9 cellular contexts compared by ENCODE assay signal in genomic region chr12:26701604-26702215, GRCh38.
DNase-seq lines count a peak whose midpoint lies in the region; ATAC-seq, FAIRE-seq and TF ChIP-seq lines count a peak whose summit lies in the region.
"Had no signal": no experiment of that assay in that cellular context is flagged by ENCODE, and none has a peak within 500 bp of the region (broad histone marks: within the 10 kb centered on the region; RNA-seq: fewer than 3 reads in every experiment).

No MANE protein-coding gene starts in this region.

- no peaks in the 10 kb centered on the region for H3K9me3 ChIP-seq in RWPE2 (ENCODE audit: severe bottlenecking)
- no peaks in the 10 kb centered on the region for H3K9me3 ChIP-seq in small intestine (ENCODE audit: control insufficient read depth, low read depth)
- H3K9me3 ChIP-seq: SJSA1 had no signal

- 92 to 97% (median 93%) methylated on average over 1 of the region's 1 CpG for WGBS in small intestine, 3 donors

- H3K4me1 ChIP-seq in RWPE2 (ENCODE audit: insufficient read depth, poor library complexity, severe bottlenecking) (peaks cover 15% of the 10 kb centered on the region), small intestine (ENCODE audit: control insufficient read depth in 2 of 2, insufficient read depth in 1 of 2, low read depth in 1 of 2, low read length in 1 of 2) (peaks cover 2 to 8% of the 10 kb centered on the region in 2 donors)

- peak; percentile 69 for TF ChIP-seq CTCF in RWPE2 (IDR thresholded peaks at IDR 0.05; ENCODE audit: poor library complexity, severe bottlenecking)
- TF ChIP-seq CTCF in fibroblast of mammary gland (conservative IDR thresholded peaks at IDR 0.05; ENCODE audit: control insufficient read depth, insufficient read depth, low read depth, low read length), result peak; percentile 61

- H3K27me3 ChIP-seq in RWPE2 (ENCODE audit: insufficient read depth, poor library complexity, severe bottlenecking), result no peaks in the 10 kb centered on the region
- no peaks in the 10 kb centered on the region for H3K27me3 ChIP-seq in small intestine (ENCODE audit: control insufficient read depth in 2 of 2, insufficient read depth in 2 of 2, low read length in 2 of 2)
- H3K27me3 ChIP-seq: SJSA1 had no signal

- no peak for TF ChIP-seq EP300 in Ishikawa (IDR thresholded peaks at IDR 0.05; ENCODE audit: borderline replicate concordance)

- H3K27ac ChIP-seq in RWPE2 (ENCODE audit: poor library complexity, severe bottlenecking), result no peak overlapping the region
- H3K27ac ChIP-seq in small intestine (ENCODE audit: low read depth in 1 of 2, low read length in 1 of 2), result no peak overlapping the region
- H3K27ac ChIP-seq: SJSA1 had no signal

- DNase-seq in DMS 273 (lab: John Stamatoyannopoulos, UW; ENCODE audit: unreplicated experiment) (peak; percentile 63), RWPE2 (ENCODE audit: low spot score) (no peak), fibroblast of mammary gland (ENCODE audit: low read depth) (peak; percentile 73), small intestine (peak; percentile 55), HPDE6-E6E7 (ENCODE audit: extremely low spot score) (no peak)

- ATAC-seq in RWPE2 (ENCODE audit: low read depth), result no peak; the same call in 2 of the 3 replicates
- ATAC-seq in GM18520 (IDR thresholded peaks at IDR 0.05; ENCODE audit: unreplicated experiment), result no peak
- no peak for ATAC-seq in GM18907 (IDR thresholded peaks at IDR 0.05; ENCODE audit: unreplicated experiment)

- peak; percentile 71 for TF ChIP-seq RAD21 in Ishikawa (IDR thresholded peaks at IDR 0.05; ENCODE audit: low read depth)

- FAIRE-seq in small intestine (lab: Jason Lieb, UNC), result no peak

- H3K4me3 ChIP-seq in RWPE2 (ENCODE audit: severe bottlenecking), result no peak overlapping the region
- H3K4me3 ChIP-seq in fibroblast of mammary gland (ENCODE audit: control insufficient read depth, low read depth, low read length), result no peak overlapping the region
- H3K4me3 ChIP-seq in small intestine (ENCODE audit: low read depth in 1 of 2, low read length in 2 of 2), result no peak overlapping the region
- H3K4me3 ChIP-seq: SJSA1 had no signal

- no peaks in the 10 kb centered on the region for H3K36me3 ChIP-seq in RWPE2 (ENCODE audit: low read depth)
- no peaks in the 10 kb centered on the region for H3K36me3 ChIP-seq in small intestine (ENCODE audit: control insufficient read depth in 2 of 2, insufficient read depth in 2 of 2, low read length in 2 of 2)
- H3K36me3 ChIP-seq: SJSA1 had no signal

TF ChIP-seq in Ishikawa, 13 proteins besides CTCF, POLR2A, EP300 and RAD21:
- TF ChIP-seq USF1 (IDR thresholded peaks at IDR 0.05), result no peak
- no peak for TF ChIP-seq TEAD4 (IDR thresholded peaks at IDR 0.05)
- TF ChIP-seq ZBTB7A (IDR thresholded peaks at IDR 0.05; ENCODE audit: low read depth), result no peak
- TF ChIP-seq FOXM1 (IDR thresholded peaks at IDR 0.05; ENCODE audit: borderline replicate concordance, low read depth), result no peak
- no peak for TF ChIP-seq CEBPB (IDR thresholded peaks at IDR 0.05)
- no peak for TF ChIP-seq TAF1 (IDR thresholded peaks at IDR 0.05; ENCODE audit: low read depth)
- TF ChIP-seq REST (IDR thresholded peaks at IDR 0.05; ENCODE audit: low read depth), result no peak
- no peak for TF ChIP-seq MAX (IDR thresholded peaks at IDR 0.05)
- TF ChIP-seq NFIC (IDR thresholded peaks at IDR 0.05), result no peak
- no peak for TF ChIP-seq CREB1 (IDR thresholded peaks at IDR 0.05; ENCODE audit: low read depth)
- TF ChIP-seq YY1 (IDR thresholded peaks at IDR 0.05; ENCODE audit: low read depth), result no peak
- TF ChIP-seq TCF12 (IDR thresholded peaks at IDR 0.05; ENCODE audit: low read depth), result no peak
- TF ChIP-seq EGR1 (IDR thresholded peaks at IDR 0.05), result no peak

Comparison
In these comparisons a context has a peak if more than half of its experiments do, and no peak if none do; other contexts are left out.
1. DNase-seq: peak in DMS 273 (single experiment), fibroblast of mammary gland (single experiment) and small intestine (single experiment); none in RWPE2 (single experiment) and HPDE6-E6E7 (single experiment).